19 cellular contexts compared by ENCODE assay signal in the genomic region with DNA sequence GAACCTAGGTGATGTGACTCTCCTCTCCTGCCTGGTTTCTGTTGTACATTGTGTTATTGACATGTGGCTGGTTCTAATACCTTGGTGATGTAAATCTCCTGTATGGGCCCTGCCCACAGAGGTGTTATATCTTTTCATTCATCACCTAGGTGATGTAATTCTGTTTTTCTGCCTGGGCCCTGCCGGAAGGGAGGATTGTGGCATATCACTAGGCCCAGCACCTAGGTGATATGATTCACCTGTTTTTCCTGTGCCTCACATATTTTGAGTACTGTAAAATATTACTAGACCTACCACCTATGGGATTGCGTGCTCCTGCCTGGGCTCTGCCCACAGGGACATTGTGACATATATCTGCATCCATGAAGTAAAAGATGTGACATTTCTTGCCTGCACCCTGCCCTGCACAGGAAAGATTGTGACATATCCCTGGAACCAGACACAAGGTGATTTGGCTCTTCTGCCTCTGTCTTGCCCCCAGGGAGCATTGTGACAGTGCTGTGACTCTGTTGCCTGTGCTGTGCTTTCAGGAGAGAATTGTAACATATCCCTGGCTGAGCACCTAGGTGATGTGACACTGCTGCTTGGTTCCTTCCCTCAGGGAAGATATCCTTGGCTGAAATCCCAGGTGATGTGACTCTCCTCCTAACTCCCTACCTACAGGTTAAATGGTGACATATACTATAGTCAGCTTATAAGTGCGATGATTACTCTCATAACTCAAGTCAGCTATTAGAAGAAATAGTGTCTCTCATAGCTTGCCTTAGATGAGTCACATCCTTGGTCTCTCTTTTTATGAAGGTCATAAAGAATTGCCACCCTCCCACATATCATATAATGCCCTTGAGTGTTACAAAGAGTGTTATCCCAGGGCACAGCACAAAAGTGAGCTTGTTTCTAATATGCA. TPM values are rescaled to one million over a fixed set of nuclear protein-coding genes. Genes with fewer than 3 reads are reported as not detected.
DNase-seq lines count a peak whose midpoint lies in the region; ATAC-seq and TF ChIP-seq lines count a peak whose summit lies in the region.
"Had no signal": no experiment of that assay in that cellular context is flagged by ENCODE, and none has a peak within 500 bp of the region (broad histone marks: within the 10 kb centered on the region; RNA-seq: fewer than 3 reads in every experiment).

No MANE protein-coding gene starts in this region.

- H3K27me3 Mint-ChIP-seq in natural killer cell treated with Interleukin-12 subunit alpha and Interleukin-12 subunit beta and Interleukin-15 and Interleukin-18, amount 100 ng/mL, for 72 hours = no peaks in the 10 kb centered on the region
- H3K27me3 Mint-ChIP-seq in natural killer cell (ENCODE audit: low read depth in 2 of 2) = no peaks in the 10 kb centered on the region
- no peaks in the 10 kb centered on the region for H3K27me3 Mint-ChIP-seq in T-helper 17 cell
- H3K27me3 Mint-ChIP-seq: activated B cell treated with CpG ODN at 0.5 μM for 24 hours; CD4-positive, CD25-positive, alpha-beta regulatory T cell had no signal

- 78% methylated on average over 3 of the region's 3 CpGs for WGBS in suprapubic skin

- H3K4me1 ChIP-seq in suprapubic skin = peaks cover 9% of the 10 kb centered on the region
- H3K4me1 ChIP-seq: prostate gland had no signal

- peaks cover 8% of the 10 kb centered on the region for H3K36me3 Mint-ChIP-seq in natural killer cell treated with Interleukin-12 subunit alpha and Interleukin-12 subunit beta and Interleukin-15 and Interleukin-18, amount 100 ng/mL, for 72 hours
- H3K36me3 Mint-ChIP-seq in natural killer cell = no peaks in the 10 kb centered on the region
- no peaks in the 10 kb centered on the region for H3K36me3 Mint-ChIP-seq in T-helper 17 cell (ENCODE audit: low read depth)

- no peak for TF ChIP-seq CTCF in natural killer cell (IDR thresholded peaks at IDR 0.05)
- no peak for TF ChIP-seq CTCF in fibroblast of villous mesenchyme (IDR thresholded peaks at IDR 0.05; ENCODE audit: insufficient read depth, low read depth, low read length)
- TF ChIP-seq CTCF in suprapubic skin (IDR thresholded peaks at IDR 0.05) = no peak

- no peak for DNase-seq in natural killer cell treated with Interleukin-12 subunit alpha and Interleukin-12 subunit beta and Interleukin-15 and Interleukin-18, amount 100 ng/mL, for 72 hours (ENCODE audit: low spot score)
- DNase-seq in natural killer cell (no peak), T-helper 17 cell (no peak), fibroblast of villous mesenchyme (ENCODE audit: low read depth) (peak; percentile 17), suprapubic skin (ENCODE audit: low spot score in 2 of 2) (peak in 1 of 2 donors; percentile 34), hippocampal formation (lab: John Stamatoyannopoulos, UW) (no peak)
- DNase-seq: activated B cell treated with CpG ODN at 0.5 μM for 24 hours; activated effector memory CD4-positive, alpha-beta T cell treated with Interleukin-2 at 50 U/mL for 16 hours; amniotic stem cell; CD4-positive, CD25-positive, alpha-beta regulatory T cell; DMS 273 treated with DMSO at 0.1 percent for 48 hours; H9; MM.1S; NCI-H146; T1000 had no signal

- H3K27ac Mint-ChIP-seq in natural killer cell treated with Interleukin-12 subunit alpha and Interleukin-12 subunit beta and Interleukin-15 and Interleukin-18, amount 100 ng/mL, for 72 hours = peak overlapping the region; percentile 6 to 52
- H3K27ac Mint-ChIP-seq in natural killer cell (no peak overlapping the region), T-helper 17 cell (peak overlapping the region; percentile 32)
- H3K27ac Mint-ChIP-seq: activated B cell treated with CpG ODN at 0.5 μM for 24 hours had no signal

- H3K36me3 ChIP-seq in suprapubic skin = no peaks in the 10 kb centered on the region
- H3K36me3 ChIP-seq: prostate gland, thoracic aorta had no signal

- H3K4me3 Mint-ChIP-seq in natural killer cell treated with Interleukin-12 subunit alpha and Interleukin-12 subunit beta and Interleukin-15 and Interleukin-18, amount 100 ng/mL, for 72 hours = no peak overlapping the region
- H3K4me3 Mint-ChIP-seq in natural killer cell (no peak overlapping the region), T-helper 17 cell (no peak overlapping the region)
- H3K4me3 Mint-ChIP-seq: activated B cell treated with CpG ODN at 0.5 μM for 24 hours, H9 had no signal

- H3K9me3 ChIP-seq in T-helper 17 cell (ENCODE audit: control insufficient read depth, low read length, poor library complexity, severe bottlenecking) (no peaks in the 10 kb centered on the region), suprapubic skin (no peaks in the 10 kb centered on the region)
- H3K9me3 ChIP-seq: prostate gland, thoracic aorta had no signal

- H3K27me3 ChIP-seq in suprapubic skin = no peaks in the 10 kb centered on the region
- H3K27me3 ChIP-seq: cardiac muscle cell had no signal

- peaks cover 34% of the 10 kb centered on the region in 2 donors for H3K4me1 Mint-ChIP-seq in natural killer cell treated with Interleukin-12 subunit alpha and Interleukin-12 subunit beta and Interleukin-15 and Interleukin-18, amount 100 ng/mL, for 72 hours (ENCODE audit: low read depth in 2 of 2)
- H3K4me1 Mint-ChIP-seq in natural killer cell (peaks cover 21% of the 10 kb centered on the region in 2 donors), T-helper 17 cell (peaks cover 12% of the 10 kb centered on the region)
- H3K4me1 Mint-ChIP-seq: activated B cell treated with CpG ODN at 0.5 μM for 24 hours had no signal

- peaks cover 2% of the 10 kb centered on the region for H3K9me3 Mint-ChIP-seq in natural killer cell treated with Interleukin-12 subunit alpha and Interleukin-12 subunit beta and Interleukin-15 and Interleukin-18, amount 100 ng/mL, for 72 hours
- no peaks in the 10 kb centered on the region for H3K9me3 Mint-ChIP-seq in natural killer cell
- H3K9me3 Mint-ChIP-seq: activated B cell treated with CpG ODN at 0.5 μM for 24 hours, H9 had no signal

- H3K4me3 ChIP-seq in fibroblast of villous mesenchyme (ENCODE audit: low read depth, low read length) (no peak overlapping the region), suprapubic skin (no peak overlapping the region)
- H3K4me3 ChIP-seq: cardiac muscle cell, prostate gland, thoracic aorta had no signal

- TF ChIP-seq POLR2A in suprapubic skin (IDR thresholded peaks at IDR 0.05) = no peak

- no peak for TF ChIP-seq EP300 in suprapubic skin (IDR thresholded peaks at IDR 0.05)

- intact Hi-C loops in natural killer cell (cut with micrococcal nuclease) = no loop called here

- no peak for ATAC-seq in natural killer cell treated with Interleukin-12 subunit alpha and Interleukin-12 subunit beta and Interleukin-15 and Interleukin-18, amount 100 ng/mL, for 72 hours
- ATAC-seq in natural killer cell = no peak
- no peak for ATAC-seq in T-helper 17 cell
- no peak for ATAC-seq in GM21447 (IDR thresholded peaks at IDR 0.05; ENCODE audit: unreplicated experiment)

- peak overlapping the region; percentile 51 for H3K27ac ChIP-seq in suprapubic skin
- H3K27ac ChIP-seq: cardiac muscle cell, prostate gland, thoracic aorta had no signal

RNA-seq across cellular contexts. Expression of gene ZNF681, which starts 13.3 kb away (rescaled TPM):
- total RNA-seq in natural killer cell treated with Interleukin-12 subunit alpha and Interleukin-12 subunit beta and Interleukin-15 and Interleukin-18, amount 100 ng/mL, for 72 hours = 1 to 10 TPM; 2.9 to 3.0 TPM
- total RNA-seq in natural killer cell = 1 to 10 TPM; 1.2 to 2.3 (median 1.9) TPM
- 1 to 10 TPM; 1.5 to 1.9 TPM for total RNA-seq in T-helper 17 cell
- total RNA-seq in fibroblast of villous mesenchyme = 0.32 and 0.43 TPM in 2 replicates
- total RNA-seq in suprapubic skin = 1 to 10 TPM; 2.5 to 5.9 (median 2.7) TPM

Comparison
In these comparisons a context has a peak if more than half of its experiments do, and no peak if none do; other contexts are left out.
1. H3K27ac Mint-ChIP-seq: peak in natural killer cell treated with Interleukin-12 subunit alpha and Interleukin-12 subunit beta and Interleukin-15 and Interleukin-18, amount 100 ng/mL, for 72 hours (2 of 2) and T-helper 17 cell (single experiment); none in natural killer cell (0 of 2).